Comparison of ENCODE assay signal across 22 cellular contexts in genomic region chr1:200704991-200705390, GRCh38.
"Had no signal": no experiment of that assay in that cellular context is flagged by ENCODE, and none has a peak within 500 bp of the region (broad histone marks: within the 10 kb centered on the region; RNA-seq: fewer than 3 reads in every experiment).

No MANE protein-coding gene starts in this region.

- H3K27ac ChIP-seq: esophagus squamous epithelium, parathyroid adenoma, prostate gland, right lobe of liver, suprapubic skin, tibial artery, upper lobe of left lung, uterus had no signal

- H3K9me3 ChIP-seq: esophagus squamous epithelium, prostate gland, right lobe of liver, suprapubic skin, tibial artery, upper lobe of left lung, uterus had no signal

- H3K4me3 Mint-ChIP-seq: naive B cell; nephron; stimulated activated effector memory CD8-positive, alpha-beta T cell treated with anti-CD3 and anti-CD28 coated beads, Interleukin-12 subunit alpha, Interleukin-12 subunit beta, amount 100 ng/mL, for 72 hours had no signal

- H3K79me2 ChIP-seq: parathyroid adenoma had no signal

- H3K27me3 ChIP-seq: esophagus squamous epithelium, right lobe of liver, suprapubic skin, tibial artery, upper lobe of left lung, uterus had no signal

- H3K36me3 ChIP-seq: esophagus squamous epithelium, prostate gland, right lobe of liver, suprapubic skin, tibial artery, upper lobe of left lung, uterus had no signal

- DNase-seq: dermis blood vessel endothelial cell; esophagus squamous epithelium; foreskin melanocyte; head of caudate nucleus; hypothalamus; kidney glomerular epithelial cell; mesendoderm; naive B cell; occipital lobe; retina; right lobe of liver; stimulated activated CD4-positive, alpha-beta T cell treated with anti-CD3 and anti-CD28 coated beads, Interleukin-4, amount 100 ng/mL, for 1 hour; stimulated activated CD8-positive, alpha-beta memory T cell treated with anti-CD3 and anti-CD28 coated beads, Interleukin-4, amount 100 ng/mL, for 48 hours; stimulated activated naive CD8-positive, alpha-beta T cell treated with anti-CD3 and anti-CD28 coated beads, Interleukin-15, Interleukin-2, amounts not matched to agents 100 U/mL and 50 U/mL, for 24 hours; tibial artery; upper lobe of left lung; uterus had no signal

- H3K27ac Mint-ChIP-seq: naive B cell; nephron; stimulated activated effector memory CD8-positive, alpha-beta T cell treated with anti-CD3 and anti-CD28 coated beads, Interleukin-12 subunit alpha, Interleukin-12 subunit beta, amount 100 ng/mL, for 72 hours had no signal

- H3K4me3 ChIP-seq: esophagus squamous epithelium, prostate gland, right lobe of liver, suprapubic skin, tibial artery, upper lobe of left lung, uterus had no signal

- H3K27me3 Mint-ChIP-seq: naive B cell had no signal

- ATAC-seq: right lobe of liver; stimulated activated effector memory CD8-positive, alpha-beta T cell treated with anti-CD3 and anti-CD28 coated beads, Interleukin-12 subunit alpha, Interleukin-12 subunit beta, amount 100 ng/mL, for 72 hours; stimulated activated naive CD8-positive, alpha-beta T cell treated with anti-CD3 and anti-CD28 coated beads, Interleukin-15, Interleukin-2, amounts not matched to agents 100 U/mL and 50 U/mL, for 24 hours had no signal

- H3K4me1 ChIP-seq: esophagus squamous epithelium, parathyroid adenoma, prostate gland, right lobe of liver, suprapubic skin, tibial artery, upper lobe of left lung, uterus had no signal

- H3K9me3 Mint-ChIP-seq: naive B cell; nephron; stimulated activated effector memory CD8-positive, alpha-beta T cell treated with anti-CD3 and anti-CD28 coated beads, Interleukin-12 subunit alpha, Interleukin-12 subunit beta, amount 100 ng/mL, for 72 hours had no signal

- H2AFZ ChIP-seq: parathyroid adenoma had no signal

- H3K4me1 Mint-ChIP-seq: nephron; stimulated activated effector memory CD8-positive, alpha-beta T cell treated with anti-CD3 and anti-CD28 coated beads, Interleukin-12 subunit alpha, Interleukin-12 subunit beta, amount 100 ng/mL, for 72 hours had no signal

- H3K36me3 Mint-ChIP-seq: naive B cell; stimulated activated effector memory CD8-positive, alpha-beta T cell treated with anti-CD3 and anti-CD28 coated beads, Interleukin-12 subunit alpha, Interleukin-12 subunit beta, amount 100 ng/mL, for 72 hours had no signal

- H3K9ac ChIP-seq: parathyroid adenoma had no signal
